In the genomic region with DNA sequence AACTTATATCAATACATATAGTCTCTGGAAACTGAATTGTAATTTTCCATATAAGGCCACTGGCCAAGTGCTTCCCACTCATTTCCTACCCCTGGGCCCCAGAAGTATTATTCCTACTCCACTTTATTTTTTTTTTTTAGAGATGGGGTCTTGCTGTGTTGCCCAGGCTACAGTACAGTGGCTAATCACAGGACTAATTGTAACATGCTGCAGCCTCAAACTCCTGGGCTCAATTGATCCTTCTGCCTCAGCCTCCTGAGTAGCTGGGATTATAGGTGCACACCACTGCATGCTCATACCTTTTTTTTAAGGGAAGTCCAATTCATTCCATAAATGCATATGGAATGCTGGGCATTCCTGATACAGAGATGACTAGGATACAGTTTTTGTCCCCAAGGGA, we compare ENCODE assay signal across 7 cellular contexts.
"Had no signal": no experiment of that assay in that cellular context is flagged by ENCODE, and none has a peak within 500 bp of the region (broad histone marks: within the 10 kb centered on the region; RNA-seq: fewer than 3 reads in every experiment).

No MANE protein-coding gene starts in this region.

- H3K27ac ChIP-seq: GM23248 had no signal

- H3K9me3 Mint-ChIP-seq: IgD-negative memory B cell had no signal

- H3K4me3 Mint-ChIP-seq: IgD-negative memory B cell had no signal

- H3K27ac Mint-ChIP-seq: IgD-negative memory B cell had no signal

- DNase-seq: GM23248, GOT3, H7, KG1 had no signal

- ATAC-seq: HCT116 had no signal

- H3K4me1 ChIP-seq: HAP-1 had no signal

- H2AFZ ChIP-seq: GM23248 had no signal

- H3K9me3 ChIP-seq: HAP-1 had no signal

- H3K36me3 ChIP-seq: HAP-1 had no signal

- H3K4me3 ChIP-seq: GM23248, HAP-1 had no signal
